Comparison of ENCODE assay signal across 5 cellular contexts in the genomic region with DNA sequence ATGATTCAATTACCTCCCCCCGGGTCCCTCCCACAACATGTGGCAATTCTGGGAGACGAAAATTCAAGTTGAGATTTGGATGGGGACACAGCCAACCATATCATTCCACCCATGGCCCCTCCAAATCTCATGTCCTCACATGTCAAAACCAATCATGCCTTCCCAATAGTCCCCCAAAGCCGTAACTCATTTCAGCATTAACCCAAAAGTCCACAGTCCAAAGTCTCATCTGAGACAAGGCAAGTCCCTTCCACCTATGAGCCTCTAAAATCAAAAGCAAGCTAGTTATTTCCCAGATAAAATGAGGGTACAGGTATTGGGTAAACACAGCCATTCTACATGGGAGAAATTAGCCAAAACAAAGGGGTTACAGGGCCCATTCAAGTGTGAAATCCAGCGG. TPM values are rescaled to one million over a fixed set of nuclear protein-coding genes. Genes with fewer than 3 reads are reported as not detected.
DNase-seq lines count a peak whose midpoint lies in the region; ATAC-seq, FAIRE-seq and TF ChIP-seq lines count a peak whose summit lies in the region.
"Not testable (repeated sequence)": the region's sequence is repeated elsewhere in the genome, so short reads cannot be mapped to it uniquely, and the experiment has no call there.

No MANE protein-coding gene starts in this region.

- DNase-seq in Calu3; K562 (ENCODE audit: extremely low read depth in 1 of 4, low spot score in 3 of 4); endodermal cell: not testable (repeated sequence)

- not testable (repeated sequence) for TF ChIP-seq CTCF in Calu3 (IDR thresholded peaks at IDR 0.05; ENCODE audit: unreplicated experiment); K562 (IDR thresholded peaks at IDR 0.05 in 2 of 3, conservative IDR thresholded peaks at IDR 0.05 in 1 of 3; ENCODE audit: insufficient read depth in 2 of 3, low read depth in 1 of 3, low read length in 3 of 3); endodermal cell (conservative IDR thresholded peaks at IDR 0.05); liver (IDR thresholded peaks at IDR 0.05; ENCODE audit: low read depth, low read length, missing input control)

- CTCF ChIA-PET in Calu3 (lab: Charles Lee); K562 (lab: Yijun Ruan, JAX; ENCODE audit: low intra/inter-chr PET ratio): not testable (repeated sequence)

- not testable (repeated sequence) for H3K36me3 Mint-ChIP-seq in Calu3 (ENCODE audit: insufficient read depth, unreplicated experiment); activated naive CD8-positive, alpha-beta T cell
- H3K36me3 Mint-ChIP-seq in endodermal cell (ENCODE audit: low read depth), result peaks cover 27% of the 10 kb centered on the region

- in situ Hi-C loops in K562 (cut with MboI), result not testable (repeated sequence)

- not testable (repeated sequence) for H3K9me3 Mint-ChIP-seq in Calu3 (ENCODE audit: low read depth, unreplicated experiment); activated naive CD8-positive, alpha-beta T cell (ENCODE audit: low read depth)
- H3K9me3 Mint-ChIP-seq in endodermal cell, result peaks cover 10% of the 10 kb centered on the region

- peaks cover 23% of the 10 kb centered on the region; the same call in 1 of the 3 replicates for H3K36me3 ChIP-seq in K562 (ENCODE audit: control insufficient read depth, insufficient read depth, low read length)
- peaks cover 24% of the 10 kb centered on the region for H3K36me3 ChIP-seq in endodermal cell (ENCODE audit: control insufficient read depth, insufficient read depth, low read length)
- not testable (repeated sequence) for H3K36me3 ChIP-seq in liver (ENCODE audit: control insufficient read depth in 4 of 4, insufficient read depth in 3 of 4, low read depth in 1 of 4, low read length in 3 of 4)

- not testable (repeated sequence) for H3K4me3 ChIP-seq in K562; endodermal cell (ENCODE audit: low read length); liver (ENCODE audit: low read depth in 1 of 3, low read length in 3 of 3)

- H2AFZ ChIP-seq in K562 (ENCODE audit: low read depth, low read length), result not testable (repeated sequence)

- not testable (repeated sequence) for H3K4me2 ChIP-seq in K562 (ENCODE audit: insufficient read depth, low read length)

- TF ChIP-seq RAD21 in K562 (CRISPR knock-in tag; conservative IDR thresholded peaks at IDR 0.05 in 1 of 2, IDR thresholded peaks at IDR 0.05 in 1 of 2); liver (IDR thresholded peaks at IDR 0.05): not testable (repeated sequence)

- H3K4me1 ChIP-seq in K562 (replicated peaks in 1 of 2; ENCODE audit: control insufficient read depth in 2 of 2, insufficient read depth in 2 of 2, low read length in 2 of 2); endodermal cell (ENCODE audit: control insufficient read depth, insufficient read depth, low read length); liver (ENCODE audit: control insufficient read depth in 4 of 4, insufficient read depth in 4 of 4, low read length in 3 of 4): not testable (repeated sequence)

- intact Hi-C loops in Calu3 (cut with micrococcal nuclease; ENCODE audit: unreplicated experiment); K562 (cut with micrococcal nuclease): not testable (repeated sequence)

- not testable (repeated sequence) for H3K4me3 Mint-ChIP-seq in Calu3 (ENCODE audit: low read depth, unreplicated experiment); activated naive CD8-positive, alpha-beta T cell; endodermal cell

- TF ChIP-seq POLR2A in K562 (conservative IDR thresholded peaks at IDR 0.05), result not testable (repeated sequence)

- TF ChIP-seq EP300 in K562 (IDR thresholded peaks at IDR 0.05; ENCODE audit: low read length), result not testable (repeated sequence)

- POLR2A ChIA-PET in K562 (lab: Yijun Ruan, JAX), result interaction anchor here (0.7 kb wide), 1 partner anchor 29 kb away, joined by 3 read pairs; a partner anchor contains a TSS

- not testable (repeated sequence) for ATAC-seq in K562

- not testable (repeated sequence) for H4K20me1 ChIP-seq in K562 (replicated peaks; ENCODE audit: control insufficient read depth, insufficient read depth, low read length)

- not testable (repeated sequence) for H3K27me3 Mint-ChIP-seq in Calu3 (ENCODE audit: unreplicated experiment); activated naive CD8-positive, alpha-beta T cell; endodermal cell (ENCODE audit: insufficient read depth)

- H3K4me1 Mint-ChIP-seq in Calu3 (ENCODE audit: low read depth, unreplicated experiment) (peaks cover 29% of the 10 kb centered on the region), endodermal cell (peaks cover 23% of the 10 kb centered on the region)
- H3K4me1 Mint-ChIP-seq in activated naive CD8-positive, alpha-beta T cell (ENCODE audit: low read depth), result peaks cover 38% of the 10 kb centered on the region

- not testable (repeated sequence) for H3K9ac ChIP-seq in K562 (ENCODE audit: insufficient read depth in 1 of 2, low read depth in 2 of 2, low read length in 2 of 2); endodermal cell (ENCODE audit: extremely low read depth, low read length, poor library complexity, severe bottlenecking); liver (ENCODE audit: low read depth in 1 of 2, low read length in 2 of 2)

- H3K9me3 ChIP-seq in K562 (replicated peaks; ENCODE audit: control insufficient read depth, insufficient read depth, low read depth, low read length); liver (ENCODE audit: control insufficient read depth in 4 of 4, low read length in 3 of 4): not testable (repeated sequence)
- peaks cover 38% of the 10 kb centered on the region for H3K9me3 ChIP-seq in endodermal cell (ENCODE audit: control insufficient read depth, low read length)

- 86% methylated on average over 4 of the region's 4 CpGs for WGBS in K562 (ENCODE audit: insufficient coverage, low coverage, missing lambda C conversion rate)
- 88 to 96% methylated on average over 3 to 4 of the region's 4 CpGs for WGBS in endodermal cell (ENCODE audit: insufficient coverage in 1 of 2, insufficient read length in 1 of 2), 2 experiments
- WGBS in liver, result 86% methylated on average over 4 of the region's 4 CpGs

- not testable (repeated sequence) for H3K9me1 ChIP-seq in K562 (ENCODE audit: control insufficient read depth, insufficient read depth, low read length)

- not testable (repeated sequence) for FAIRE-seq in K562 (lab: Jason Lieb, UNC)

- not testable (repeated sequence) for H3K27ac ChIP-seq in K562 (ENCODE audit: extremely low read depth, low read depth, low read length); endodermal cell (ENCODE audit: low read depth, low read length); liver (ENCODE audit: low read depth in 1 of 2, low read length in 2 of 2)

- BruUV-seq in Calu3 (replicated peaks; lab: Mats Ljungman, UMichigan); K562 (replicated peaks; lab: Mats Ljungman, UMichigan): not testable (repeated sequence)

- H3K27me3 ChIP-seq in K562 (ENCODE audit: control insufficient read depth in 2 of 2, insufficient read depth in 2 of 2, low read length in 2 of 2); endodermal cell (ENCODE audit: control insufficient read depth, insufficient read depth, low read length, poor library complexity, severe bottlenecking); liver (ENCODE audit: control insufficient read depth in 4 of 4, insufficient read depth in 4 of 4, low read length in 3 of 4): not testable (repeated sequence)

- peak overlapping the region; percentile 26 for H3K27ac Mint-ChIP-seq in Calu3 (ENCODE audit: unreplicated experiment)
- peak overlapping the region; percentile 74 for H3K27ac Mint-ChIP-seq in activated naive CD8-positive, alpha-beta T cell
- peak overlapping the region; percentile 31 for H3K27ac Mint-ChIP-seq in endodermal cell

- peaks cover 93% of the 10 kb centered on the region for H3K79me2 ChIP-seq in K562 (ENCODE audit: control insufficient read depth, insufficient read depth, low read length)

RNA-seq across cellular contexts. Expression of a gene that starts 28.0 kb away (rescaled TPM):
- 94.8 and 104 TPM in 2 replicates for total RNA-seq in Calu3 (2022)
- total RNA-seq in K562 (2011; cell fraction: chromatin; rRNA removed; ENCODE audit: low replicate concordance), result 281 and 434 TPM in 2 replicates
- total RNA-seq in K562 (2011; cell fraction: nucleolus; rRNA removed), result 44.0 and 67.8 TPM in 2 replicates
- total RNA-seq in K562 (2011; cell fraction: nucleoplasm; rRNA removed), result 165 and 180 TPM in 2 replicates
- total RNA-seq in K562 (2014; rRNA removed), result 76.3 and 76.7 TPM in 2 replicates
- total RNA-seq in K562 (2014; rRNA removed; fragmentation: Illumina TruSeq; extraction: Trizol), result 225 and 267 TPM in 2 replicates
- 163 and 176 TPM in 2 replicates for total RNA-seq in K562 (2015; rRNA removed; fragmentation: Illumina TruSeq; extraction: Trizol)
- total RNA-seq in K562 (2021), result 186 and 190 TPM in 2 replicates
- polyA plus RNA-seq in K562 (2011; rRNA removed), result 88.2 and 118 TPM in 2 replicates
- 12.0 and 44.0 TPM in 2 replicates for polyA plus RNA-seq in K562 (2011; cell fraction: cytosol; rRNA removed)
- polyA plus RNA-seq in K562 (2011; cell fraction: nucleus; rRNA removed), result 30.1 and 41.4 TPM in 2 replicates
- 144 and 167 TPM in 2 replicates for polyA plus RNA-seq in K562 (2012)
- 186 and 212 TPM in 2 replicates for polyA plus RNA-seq in K562 (2014; fragmentation: Illumina TruSeq; extraction: Trizol)
- 10 to 100 TPM; 48.7 to 60.9 TPM for polyA plus RNA-seq in K562 (2014; fragmentation: Nextera tagmentation; extraction: Ambion mirVana)
- 78.9 and 92.7 TPM in 2 replicates for polyA plus RNA-seq in K562 (2014; rRNA removed)
- polyA minus RNA-seq in K562 (2011; rRNA and poly(A)+ RNA removed), result 295 and 351 TPM in 2 replicates
- polyA minus RNA-seq in K562 (2011; cell fraction: cytosol; rRNA and poly(A)+ RNA removed), result 85.8 and 99.9 TPM in 2 replicates
- polyA minus RNA-seq in K562 (2011; cell fraction: nucleus; rRNA and poly(A)+ RNA removed), result 46.4 and 174 TPM in 2 replicates
- total RNA-seq in endodermal cell, result 10 to 100 TPM; 76.4 to 94.4 TPM
- 66.4 TPM for polyA plus RNA-seq in endodermal cell (2013, experiment 1 of 2)
- 61.6 TPM for polyA plus RNA-seq in endodermal cell (2013, experiment 2 of 2)
- 10 to 100 TPM; 16.9 to 45.0 TPM for total RNA-seq in liver
- polyA plus RNA-seq in liver, result 10 to 100 TPM in 1 of 2 donors, 1 to 10 TPM in 1; 8.6 to 19.4 TPM

RNA-seq across cellular contexts. Expression of a gene that starts 38.0 kb away (rescaled TPM):
- 36.8 and 40.2 TPM in 2 replicates for total RNA-seq in Calu3 (2022)
- total RNA-seq in K562 (2011; cell fraction: chromatin; rRNA removed; ENCODE audit: low replicate concordance), result 15.8 and 16.4 TPM in 2 replicates
- total RNA-seq in K562 (2011; cell fraction: nucleolus; rRNA removed), result 19.7 and 20.7 TPM in 2 replicates
- 19.7 and 23.7 TPM in 2 replicates for total RNA-seq in K562 (2011; cell fraction: nucleoplasm; rRNA removed)
- total RNA-seq in K562 (2014; rRNA removed), result 74.3 and 82.0 TPM in 2 replicates
- total RNA-seq in K562 (2014; rRNA removed; fragmentation: Illumina TruSeq; extraction: Trizol), result 38.2 and 41.3 TPM in 2 replicates
- total RNA-seq in K562 (2015; rRNA removed; fragmentation: Illumina TruSeq; extraction: Trizol), result 64.5 and 67.1 TPM in 2 replicates
- total RNA-seq in K562 (2021), result 56.7 and 62.2 TPM in 2 replicates
- 27.0 and 28.5 TPM in 2 replicates for polyA plus RNA-seq in K562 (2011; rRNA removed)
- 30.9 and 35.2 TPM in 2 replicates for polyA plus RNA-seq in K562 (2011; cell fraction: cytosol; rRNA removed)
- polyA plus RNA-seq in K562 (2011; cell fraction: nucleus; rRNA removed), result 17.3 and 17.5 TPM in 2 replicates
- polyA plus RNA-seq in K562 (2012), result 67.6 and 71.5 TPM in 2 replicates
- 40.5 and 45.9 TPM in 2 replicates for polyA plus RNA-seq in K562 (2014; fragmentation: Illumina TruSeq; extraction: Trizol)
- polyA plus RNA-seq in K562 (2014; fragmentation: Nextera tagmentation; extraction: Ambion mirVana), result 10 to 100 TPM; 11.9 to 18.2 TPM
- polyA plus RNA-seq in K562 (2014; rRNA removed), result 56.3 and 56.4 TPM in 2 replicates
- polyA minus RNA-seq in K562 (2011; rRNA and poly(A)+ RNA removed), result 25.9 and 29.4 TPM in 2 replicates
- 17.3 and 18.8 TPM in 2 replicates for polyA minus RNA-seq in K562 (2011; cell fraction: cytosol; rRNA and poly(A)+ RNA removed)
- polyA minus RNA-seq in K562 (2011; cell fraction: nucleus; rRNA and poly(A)+ RNA removed), result 17.5 and 42.1 TPM in 2 replicates
- total RNA-seq in endodermal cell, result under 1 TPM; 0.66 TPM
- 1.6 TPM for polyA plus RNA-seq in endodermal cell (2013, experiment 1 of 2)
- 1.7 TPM for polyA plus RNA-seq in endodermal cell (2013, experiment 2 of 2)
- total RNA-seq in liver, result 10 to 100 TPM in 1 of 2 donors, 1 to 10 TPM in 1; 2.6 to 27.4 TPM
- polyA plus RNA-seq in liver, result 1 to 10 TPM; 1.9 to 5.8 TPM
